7 cellular contexts compared by ENCODE assay signal in genomic region chr20:40864470-40864869, GRCh38.
"Had no signal": no experiment of that assay in that cellular context is flagged by ENCODE, and none has a peak within 500 bp of the region (broad histone marks: within the 10 kb centered on the region; RNA-seq: fewer than 3 reads in every experiment).

No MANE protein-coding gene starts in this region.

- H3K27me3 Mint-ChIP-seq: IgD-negative memory B cell had no signal

- H2AFZ ChIP-seq: GM23248 had no signal

- H3K36me3 ChIP-seq: HAP-1 had no signal

- H3K9me3 Mint-ChIP-seq: IgD-negative memory B cell had no signal

- DNase-seq: GM23248, GOT3, H7, KBM-7 had no signal

- H3K4me3 Mint-ChIP-seq: IgD-negative memory B cell had no signal

- H3K27ac ChIP-seq: GM23248, KMS-11 had no signal

- H3K27ac Mint-ChIP-seq: IgD-negative memory B cell had no signal

- H3K9me3 ChIP-seq: HAP-1 had no signal

- H3K9ac ChIP-seq: GM23248, KMS-11 had no signal

- H3K4me1 Mint-ChIP-seq: IgD-negative memory B cell had no signal

- H3K4me3 ChIP-seq: GM23248, HAP-1 had no signal

- H3K4me1 ChIP-seq: HAP-1 had no signal

- H3K4me2 ChIP-seq: KMS-11 had no signal
